1 cellular context compared by ENCODE assay signal in the genomic region with DNA sequence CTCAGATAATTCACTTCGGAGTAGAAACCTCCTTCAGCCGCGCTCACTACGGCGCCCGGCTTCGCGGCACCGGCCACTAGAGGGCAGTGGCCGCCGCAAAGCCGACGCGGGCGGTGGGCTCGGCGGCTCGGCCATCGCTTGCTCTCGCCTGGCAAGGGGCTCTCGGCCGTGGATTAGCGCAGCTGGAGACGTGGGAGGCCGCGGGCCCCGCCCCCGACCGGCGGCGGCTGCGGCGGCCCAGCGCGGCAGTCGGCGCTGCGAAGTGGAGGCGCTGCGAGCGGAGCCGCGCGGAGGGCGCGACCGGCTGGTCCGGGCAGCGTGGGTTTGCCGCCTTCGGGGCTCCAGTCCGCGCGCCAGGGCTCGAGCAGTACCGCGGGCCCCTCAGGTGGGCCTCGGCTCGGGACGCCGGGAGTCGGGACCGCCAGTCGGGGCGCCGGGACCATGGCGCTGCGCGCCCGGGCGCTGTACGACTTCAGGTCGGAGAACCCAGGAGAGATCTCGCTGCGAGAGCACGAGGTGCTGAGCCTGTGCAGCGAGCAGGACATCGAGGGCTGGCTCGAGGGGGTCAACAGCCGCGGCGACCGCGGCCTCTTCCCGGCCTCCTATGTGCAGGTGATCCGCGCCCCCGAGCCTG.
TF ChIP-seq lines count a peak whose summit lies in the region.

SNX18 (plus strand) TSS at position 248 of the 634 bp plus-strand sequence; CDS start at position 442, 194 bp downstream.

TF ChIP-seq in K562, 482 proteins besides CTCF, POLR2A, EP300 and RAD21 (continued from another document and continues in another):
- no peak for TF ChIP-seq HMBOX1 (IDR thresholded peaks at IDR 0.05)
- peak; percentile 73 for TF ChIP-seq TAF1 (IDR thresholded peaks at IDR 0.05; ENCODE audit: control insufficient read depth, extremely low read depth, insufficient read depth, low read length, severe bottlenecking)
- TF ChIP-seq PHB2 (IDR thresholded peaks at IDR 0.05; ENCODE audit: low read depth), result no peak
- TF ChIP-seq GMEB1 (CRISPR knock-in tag; IDR thresholded peaks at IDR 0.05), result peak; percentile 77
- peak; percentile 45 for TF ChIP-seq DACH1 (IDR thresholded peaks at IDR 0.05; ENCODE audit: partially characterized antibody)
- TF ChIP-seq PML (IDR thresholded peaks at IDR 0.05; ENCODE audit: low read length), result no peak
- no peak for TF ChIP-seq STAT5A (IDR thresholded peaks at IDR 0.05; ENCODE audit: borderline replicate concordance, low read length)
- TF ChIP-seq ZBTB8A (IDR thresholded peaks at IDR 0.05; ENCODE audit: partially characterized antibody), result no peak
- no peak for TF ChIP-seq MCM2 (IDR thresholded peaks at IDR 0.05; ENCODE audit: low read depth)
- TF ChIP-seq ZNF444 (CRISPR knock-in tag; IDR thresholded peaks at IDR 0.05), result no peak
- TF ChIP-seq SMAD1 (IDR thresholded peaks at IDR 0.05; ENCODE audit: low read depth, low read length, partially characterized antibody), result no peak
- TF ChIP-seq RREB1 (CRISPR knock-in tag; IDR thresholded peaks at IDR 0.05), result no peak
- no peak for TF ChIP-seq KDM1A (IDR thresholded peaks at IDR 0.05)
- TF ChIP-seq IRF1 (CRISPR knock-in tag; IDR thresholded peaks at IDR 0.05; ENCODE audit: borderline replicate concordance), result no peak
- no peak for TF ChIP-seq PBX2 (CRISPR knock-in tag; IDR thresholded peaks at IDR 0.05; ENCODE audit: low read depth)
- TF ChIP-seq PBX2 (tag; conservative IDR thresholded peaks at IDR 0.05; ENCODE audit: low read depth), result no peak
- TF ChIP-seq, protein P1, sequence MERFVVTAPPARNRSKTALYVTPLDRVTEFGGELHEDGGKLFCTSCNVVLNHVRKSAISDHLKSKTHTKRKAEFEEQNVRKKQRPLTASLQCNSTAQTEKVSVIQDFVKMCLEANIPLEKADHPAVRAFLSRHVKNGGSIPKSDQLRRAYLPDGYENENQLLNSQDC (CRISPR knock-in tag; IDR thresholded peaks at IDR 0.05), result no peak; the same call in 1 of the 2 replicates
- TF ChIP-seq ARID1B (IDR thresholded peaks at IDR 0.05), result no peak
- no peak for TF ChIP-seq ZNF263 (CRISPR knock-in tag; IDR thresholded peaks at IDR 0.05; ENCODE audit: borderline replicate concordance)
- TF ChIP-seq ZFP1 (CRISPR knock-in tag; IDR thresholded peaks at IDR 0.05), result no peak
- TF ChIP-seq ZNF24 (IDR thresholded peaks at IDR 0.05), result peak; percentile 85
- TF ChIP-seq MAZ (CRISPR knock-in tag; conservative IDR thresholded peaks at IDR 0.05 in 1 of 2, IDR thresholded peaks at IDR 0.05 in 1 of 2), result peak; percentile 89 to 94
- TF ChIP-seq ZNF408 (CRISPR knock-in tag; IDR thresholded peaks at IDR 0.05; ENCODE audit: low read depth), result no peak
- peak; percentile 66 for TF ChIP-seq RBM25 (IDR thresholded peaks at IDR 0.05; ENCODE audit: low read depth, low read length, severe bottlenecking)
- no peak for TF ChIP-seq BRF1 (IDR thresholded peaks at IDR 0.05; ENCODE audit: borderline replicate concordance, extremely low read depth, insufficient read length)
- TF ChIP-seq, protein P2, sequence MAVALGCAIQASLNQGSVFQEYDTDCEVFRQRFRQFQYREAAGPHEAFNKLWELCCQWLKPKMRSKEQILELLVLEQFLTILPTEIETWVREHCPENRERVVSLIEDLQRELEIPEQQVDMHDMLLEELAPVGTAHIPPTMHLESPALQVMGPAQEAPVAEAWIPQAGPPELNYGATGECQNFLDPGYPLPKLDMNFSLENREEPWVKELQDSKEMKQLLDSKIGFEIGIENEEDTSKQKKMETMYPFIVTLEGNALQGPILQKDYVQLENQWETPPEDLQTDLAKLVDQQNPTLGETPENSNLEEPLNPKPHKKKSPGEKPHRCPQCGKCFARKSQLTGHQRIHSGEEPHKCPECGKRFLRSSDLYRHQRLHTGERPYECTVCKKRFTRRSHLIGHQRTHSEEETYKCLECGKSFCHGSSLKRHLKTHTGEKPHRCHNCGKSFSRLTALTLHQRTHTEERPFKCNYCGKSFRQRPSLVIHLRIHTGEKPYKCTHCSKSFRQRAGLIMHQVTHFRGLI (CRISPR knock-in tag; IDR thresholded peaks at IDR 0.05), result no peak
- peak; percentile 41; the same call in 1 of the 2 replicates for TF ChIP-seq ARID4B (CRISPR knock-in tag; IDR thresholded peaks at IDR 0.05)
- TF ChIP-seq ZNF347 (CRISPR knock-in tag; IDR thresholded peaks at IDR 0.05; ENCODE audit: low read depth), result no peak
- no peak; the same call in 1 of the 2 replicates for TF ChIP-seq BHLHE40 (IDR thresholded peaks at IDR 0.05; ENCODE audit: low read length)
- peak; percentile 60; the same call in 1 of the 2 replicates for TF ChIP-seq RNF2 (IDR thresholded peaks at IDR 0.05)
- no peak for TF ChIP-seq HDAC2 (IDR thresholded peaks at IDR 0.05)
- TF ChIP-seq, protein P3, sequence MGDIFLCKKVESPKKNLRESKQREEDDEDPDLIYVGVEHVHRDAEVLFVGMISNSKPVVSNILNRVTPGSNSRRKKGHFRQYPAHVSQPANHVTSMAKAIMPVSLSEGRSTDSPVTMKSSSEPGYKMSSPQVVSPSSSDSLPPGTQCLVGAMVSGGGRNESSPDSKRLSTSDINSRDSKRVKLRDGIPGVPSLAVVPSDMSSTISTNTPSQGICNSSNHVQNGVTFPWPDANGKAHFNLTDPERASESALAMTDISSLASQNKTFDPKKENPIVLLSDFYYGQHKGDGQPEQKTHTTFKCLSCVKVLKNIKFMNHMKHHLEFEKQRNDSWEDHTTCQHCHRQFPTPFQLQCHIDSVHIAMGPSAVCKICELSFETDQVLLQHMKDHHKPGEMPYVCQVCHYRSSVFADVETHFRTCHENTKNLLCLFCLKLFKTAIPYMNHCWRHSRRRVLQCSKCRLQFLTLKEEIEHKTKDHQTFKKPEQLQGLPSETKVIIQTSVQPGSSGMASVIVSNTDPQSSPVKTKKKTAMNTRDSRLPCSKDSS (IDR thresholded peaks at IDR 0.05; ENCODE audit: low read depth, partially characterized antibody), result no peak
- TF ChIP-seq NFIC (IDR thresholded peaks at IDR 0.05), result no peak
- TF ChIP-seq PREB (CRISPR knock-in tag; IDR thresholded peaks at IDR 0.05), result no peak
